1 cellular context compared by ENCODE assay signal in genomic region chr6:39301606-39302005, GRCh38.
TF ChIP-seq lines count a peak whose summit lies in the region.

No MANE protein-coding gene starts in this region.

TF ChIP-seq in HepG2, 621 proteins besides CTCF, POLR2A, EP300 and RAD21:
- TF ChIP-seq, protein P1, sequence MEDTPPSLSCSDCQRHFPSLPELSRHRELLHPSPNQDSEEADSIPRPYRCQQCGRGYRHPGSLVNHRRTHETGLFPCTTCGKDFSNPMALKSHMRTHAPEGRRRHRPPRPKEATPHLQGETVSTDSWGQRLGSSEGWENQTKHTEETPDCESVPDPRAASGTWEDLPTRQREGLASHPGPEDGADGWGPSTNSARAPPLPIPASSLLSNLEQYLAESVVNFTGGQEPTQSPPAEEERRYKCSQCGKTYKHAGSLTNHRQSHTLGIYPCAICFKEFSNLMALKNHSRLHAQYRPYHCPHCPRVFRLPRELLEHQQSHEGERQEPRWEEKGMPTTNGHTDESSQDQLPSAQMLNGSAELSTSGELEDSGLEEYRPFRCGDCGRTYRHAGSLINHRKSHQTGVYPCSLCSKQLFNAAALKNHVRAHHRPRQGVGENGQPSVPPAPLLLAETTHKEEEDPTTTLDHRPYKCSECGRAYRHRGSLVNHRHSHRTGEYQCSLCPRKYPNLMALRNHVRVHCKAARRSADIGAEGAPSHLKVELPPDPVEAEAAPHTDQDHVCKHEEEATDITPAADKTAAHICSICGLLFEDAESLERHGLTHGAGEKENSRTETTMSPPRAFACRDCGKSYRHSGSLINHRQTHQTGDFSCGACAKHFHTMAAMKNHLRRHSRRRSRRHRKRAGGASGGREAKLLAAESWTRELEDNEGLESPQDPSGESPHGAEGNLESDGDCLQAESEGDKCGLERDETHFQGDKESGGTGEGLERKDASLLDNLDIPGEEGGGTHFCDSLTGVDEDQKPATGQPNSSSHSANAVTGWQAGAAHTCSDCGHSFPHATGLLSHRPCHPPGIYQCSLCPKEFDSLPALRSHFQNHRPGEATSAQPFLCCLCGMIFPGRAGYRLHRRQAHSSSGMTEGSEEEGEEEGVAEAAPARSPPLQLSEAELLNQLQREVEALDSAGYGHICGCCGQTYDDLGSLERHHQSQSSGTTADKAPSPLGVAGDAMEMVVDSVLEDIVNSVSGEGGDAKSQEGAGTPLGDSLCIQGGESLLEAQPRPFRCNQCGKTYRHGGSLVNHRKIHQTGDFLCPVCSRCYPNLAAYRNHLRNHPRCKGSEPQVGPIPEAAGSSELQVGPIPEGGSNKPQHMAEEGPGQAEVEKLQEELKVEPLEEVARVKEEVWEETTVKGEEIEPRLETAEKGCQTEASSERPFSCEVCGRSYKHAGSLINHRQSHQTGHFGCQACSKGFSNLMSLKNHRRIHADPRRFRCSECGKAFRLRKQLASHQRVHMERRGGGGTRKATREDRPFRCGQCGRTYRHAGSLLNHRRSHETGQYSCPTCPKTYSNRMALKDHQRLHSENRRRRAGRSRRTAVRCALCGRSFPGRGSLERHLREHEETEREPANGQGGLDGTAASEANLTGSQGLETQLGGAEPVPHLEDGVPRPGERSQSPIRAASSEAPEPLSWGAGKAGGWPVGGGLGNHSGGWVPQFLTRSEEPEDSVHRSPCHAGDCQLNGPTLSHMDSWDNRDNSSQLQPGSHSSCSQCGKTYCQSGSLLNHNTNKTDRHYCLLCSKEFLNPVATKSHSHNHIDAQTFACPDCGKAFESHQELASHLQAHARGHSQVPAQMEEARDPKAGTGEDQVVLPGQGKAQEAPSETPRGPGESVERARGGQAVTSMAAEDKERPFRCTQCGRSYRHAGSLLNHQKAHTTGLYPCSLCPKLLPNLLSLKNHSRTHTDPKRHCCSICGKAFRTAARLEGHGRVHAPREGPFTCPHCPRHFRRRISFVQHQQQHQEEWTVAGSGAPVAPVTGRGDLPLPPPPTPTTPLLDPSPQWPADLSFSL (CRISPR knock-in tag; IDR thresholded peaks at IDR 0.05), result no peak
- TF ChIP-seq XRCC5 (optimal IDR thresholded peaks at IDR 0.05; ENCODE audit: low read length) (peak; percentile 27), BHLHE40 (IDR thresholded peaks at IDR 0.05; ENCODE audit: low read length) (no peak), ZNF629 (CRISPR knock-in tag; conservative IDR thresholded peaks at IDR 0.05) (peak; percentile 90)
